Comparison of ENCODE assay signal across 25 cellular contexts in the genomic region with DNA sequence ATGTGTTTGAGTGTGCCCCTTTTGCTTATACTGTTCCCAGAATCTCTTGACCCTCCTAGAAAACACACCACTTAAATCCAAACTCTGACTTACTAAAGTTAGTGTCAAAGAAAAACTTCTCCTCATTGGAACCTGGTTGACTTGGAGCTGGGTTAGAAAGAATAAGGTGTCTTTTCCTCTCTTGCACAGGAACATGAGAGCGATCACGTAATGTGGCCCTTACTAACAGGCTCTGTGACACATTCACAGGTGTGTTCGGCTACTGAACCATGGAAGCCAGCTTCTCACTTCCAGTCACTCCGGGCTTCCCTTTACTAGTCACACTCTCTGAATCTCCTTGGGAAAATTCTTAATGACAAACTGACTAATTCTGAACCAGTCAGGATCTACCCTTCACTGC. TPM values are rescaled to one million over a fixed set of nuclear protein-coding genes. Genes with fewer than 3 reads are reported as not detected.
DNase-seq lines count a peak whose midpoint lies in the region; FAIRE-seq and TF ChIP-seq lines count a peak whose summit lies in the region.
"Had no signal": no experiment of that assay in that cellular context is flagged by ENCODE, and none has a peak within 500 bp of the region (broad histone marks: within the 10 kb centered on the region; RNA-seq: fewer than 3 reads in every experiment).

No MANE protein-coding gene starts in this region.

- WGBS in stomach, 5 donors = 16 to 24% (median 23%) methylated on average over 4 of the region's 4 CpGs

- BruUV-seq in OCI-LY7 (replicated peaks; lab: Mats Ljungman, UMichigan) = no TSS peak

- TF ChIP-seq CTCF in astrocyte (IDR thresholded peaks at IDR 0.05; ENCODE audit: insufficient read depth, low read depth, low read length) = no peak
- no peak for TF ChIP-seq CTCF in kidney (IDR thresholded peaks at IDR 0.05; ENCODE audit: borderline replicate concordance, extremely low read depth, insufficient read depth)
- no peak for TF ChIP-seq CTCF in OCI-LY7 (conservative IDR thresholded peaks at IDR 0.05; ENCODE audit: low read length)
- no peak for TF ChIP-seq CTCF in stomach (IDR thresholded peaks at IDR 0.05)

- H3K27me3 ChIP-seq in astrocyte (ENCODE audit: insufficient read depth, low read length) = peaks cover 40% of the 10 kb centered on the region
- H3K27me3 ChIP-seq in stomach = peaks cover 33 to 100% (median 94%) of the 10 kb centered on the region in 3 donors

- H3K27ac ChIP-seq in astrocyte (ENCODE audit: low read depth, low read length) (peak overlapping the region; percentile 16), kidney (ENCODE audit: low read depth in 2 of 2, low read length in 2 of 2) (peak overlapping the region; percentile 60 to 89), OCI-LY7 (ENCODE audit: low read depth, low read length, poor library complexity, severe bottlenecking) (no peak overlapping the region), stomach (no peak overlapping the region)
- H3K27ac ChIP-seq: 22Rv1, BLaER1, lower lobe of right lung, Peyer's patch, psoas muscle, upper lobe of right lung had no signal

- POLR2A ChIA-PET in OCI-LY7 (lab: Charles Lee) = no interaction called here

- TF ChIP-seq POLR2A in GM12891 (IDR thresholded peaks at IDR 0.05; ENCODE audit: low read depth, low read length) (no peak), stomach (IDR thresholded peaks at IDR 0.05) (no peak)

- H3K9me3 Mint-ChIP-seq in activated CD4-positive, alpha-beta T cell treated with anti-CD3 and anti-CD28 coated beads, Interleukin-2, amount 10 ng/mL, durations not matched to agents 24 days and 14 days = peaks cover 4% of the 10 kb centered on the region
- peaks cover 9% of the 10 kb centered on the region for H3K9me3 Mint-ChIP-seq in astrocyte (ENCODE audit: unreplicated experiment)
- H3K9me3 Mint-ChIP-seq: activated CD4-positive, alpha-beta T cell treated with anti-CD3 and anti-CD28 coated beads, Interleukin-2, amount 10 ng/mL, durations not matched to agents 7 days and 5 days; activated naive CD8-positive, alpha-beta T cell treated with anti-CD3 and anti-CD28 coated beads for 36 hours had no signal

- H2AFZ ChIP-seq in astrocyte (ENCODE audit: low read depth, low read length) = no peak overlapping the region
- H2AFZ ChIP-seq in OCI-LY7 (ENCODE audit: low read length) = no peak overlapping the region

- CTCF ChIA-PET in OCI-LY7 (lab: Charles Lee; ENCODE audit: unreplicated experiment) = no interaction called here

- intact Hi-C loops in activated CD4-positive, alpha-beta T cell treated with anti-CD3 and anti-CD28 coated beads, Interleukin-2, amount 10 ng/mL, durations not matched to agents 24 days and 14 days (cut with micrococcal nuclease) = no loop called here
- intact Hi-C loops in kidney (cut with DNase I) = no loop called here
- intact Hi-C loops in OCI-LY7 (cut with micrococcal nuclease; ENCODE audit: unreplicated experiment) = no loop called here
- intact Hi-C loops in stomach (cut with DNase I; ENCODE audit: low total_unique reads) = no loop called here

- H3K4me1 ChIP-seq in astrocyte (ENCODE audit: insufficient read depth, low read length) = peaks cover 28% of the 10 kb centered on the region
- peaks cover 3 to 5% of the 10 kb centered on the region in 2 donors for H3K4me1 ChIP-seq in kidney (ENCODE audit: control insufficient read depth in 1 of 2, insufficient read depth in 1 of 2, low read depth in 1 of 2, low read length in 2 of 2)
- H3K4me1 ChIP-seq in OCI-LY7 (ENCODE audit: insufficient read depth, low read length, poor library complexity, severe bottlenecking) = peaks cover 15% of the 10 kb centered on the region
- H3K4me1 ChIP-seq in stomach = peaks cover 28 to 51% (median 39%) of the 10 kb centered on the region in 4 donors

- peak overlapping the region; percentile 4 for H3K4me3 ChIP-seq in astrocyte (ENCODE audit: insufficient read depth, low read depth, low read length)
- peak overlapping the region; percentile 37 to 78 for H3K4me3 ChIP-seq in kidney (ENCODE audit: low read length in 2 of 2)
- no peak overlapping the region for H3K4me3 ChIP-seq in OCI-LY7 (ENCODE audit: low read depth, low read length, poor library complexity, severe bottlenecking)
- H3K4me3 ChIP-seq in stomach = no peak overlapping the region
- H3K4me3 ChIP-seq: BLaER1, gastroesophageal sphincter, lower lobe of right lung, Peyer's patch, psoas muscle, upper lobe of right lung had no signal

- FAIRE-seq in astrocyte (lab: Jason Lieb, UNC) = no peak
- no peak for FAIRE-seq in kidney (lab: Jason Lieb, UNC)
- FAIRE-seq in GM12891 (lab: Jason Lieb, UNC) = no peak
- FAIRE-seq: endothelial cell of umbilical vein had no signal

- H3K27me3 Mint-ChIP-seq in activated CD4-positive, alpha-beta T cell treated with anti-CD3 and anti-CD28 coated beads, Interleukin-2, amount 10 ng/mL, durations not matched to agents 24 days and 14 days = peaks cover 88% of the 10 kb centered on the region
- peaks cover 85% of the 10 kb centered on the region for H3K27me3 Mint-ChIP-seq in astrocyte (ENCODE audit: low read depth, unreplicated experiment)

- peak; percentile 47 for DNase-seq in activated CD4-positive, alpha-beta T cell treated with anti-CD3 and anti-CD28 coated beads, Interleukin-2, amount 10 ng/mL, durations not matched to agents 24 days and 14 days
- no peak for DNase-seq in activated CD4-positive, alpha-beta T cell treated with anti-CD3 and anti-CD28 coated beads for 48 hours
- no peak for DNase-seq in astrocyte (ENCODE audit: low read depth)
- no peak for DNase-seq in kidney
- no peak for DNase-seq in OCI-LY7 (ENCODE audit: low spot score)
- DNase-seq in GM12891 (ENCODE audit: insufficient read length, low spot score) = no peak
- no peak for DNase-seq in cortex of kidney (lab: John Stamatoyannopoulos, UW)
- DNase-seq in stomach = no peak
- DNase-seq: activated CD4-positive, alpha-beta T cell treated with anti-CD3 and anti-CD28 coated beads, Interleukin-2, amount 10 ng/mL, durations not matched to agents 7 days and 5 days; activated naive CD8-positive, alpha-beta T cell treated with anti-CD3 and anti-CD28 coated beads for 36 hours; activated T-cell treated with anti-CD3 and anti-CD28 coated beads for 4 hours; cerebellar nuclear complex; lower lobe of right lung; naive B cell; NCI-H2029 treated with DMSO at 0.1 percent for 48 hours; NCI-H69; Peyer's patch; psoas muscle; upper lobe of right lung had no signal

- H3K9me3 ChIP-seq in astrocyte (ENCODE audit: insufficient read depth, low read depth, low read length) = no peaks in the 10 kb centered on the region
- H3K9me3 ChIP-seq in kidney (ENCODE audit: control insufficient read depth in 1 of 2, low read length in 2 of 2) = no peaks in the 10 kb centered on the region
- H3K9me3 ChIP-seq in OCI-LY7 (ENCODE audit: low read length) = no peaks in the 10 kb centered on the region
- peaks cover 0 to 5% (median 0%) of the 10 kb centered on the region in 4 donors for H3K9me3 ChIP-seq in stomach
- H3K9me3 ChIP-seq: gastroesophageal sphincter, lower lobe of right lung, Peyer's patch, psoas muscle, upper lobe of right lung had no signal

- H3K27ac Mint-ChIP-seq in activated CD4-positive, alpha-beta T cell treated with anti-CD3 and anti-CD28 coated beads, Interleukin-2, amount 10 ng/mL, durations not matched to agents 24 days and 14 days = no peak overlapping the region
- H3K27ac Mint-ChIP-seq in astrocyte (ENCODE audit: unreplicated experiment) = no peak overlapping the region
- H3K27ac Mint-ChIP-seq: activated CD4-positive, alpha-beta T cell treated with anti-CD3 and anti-CD28 coated beads, Interleukin-2, amount 10 ng/mL, durations not matched to agents 7 days and 5 days; activated naive CD8-positive, alpha-beta T cell treated with anti-CD3 and anti-CD28 coated beads for 36 hours; naive B cell; stimulated activated memory B cell treated with anti-CD40 and anti-IgM and Interleukin-4, amounts not matched to agents 10 μg/mL and 1 μg/mL and 100 μg/mL, for 72 hours had no signal

- H4K20me1 ChIP-seq in astrocyte (ENCODE audit: insufficient read depth, low read length) (no peaks in the 10 kb centered on the region), OCI-LY7 (ENCODE audit: insufficient read depth, low read length) (no peaks in the 10 kb centered on the region)

- TF ChIP-seq EP300 in stomach (IDR thresholded peaks at IDR 0.05) = no peak

- H3K4me1 Mint-ChIP-seq in activated CD4-positive, alpha-beta T cell treated with anti-CD3 and anti-CD28 coated beads, Interleukin-2, amount 10 ng/mL, durations not matched to agents 24 days and 14 days = peaks cover 16% of the 10 kb centered on the region
- peaks cover 8% of the 10 kb centered on the region for H3K4me1 Mint-ChIP-seq in astrocyte (ENCODE audit: low read depth, unreplicated experiment)

- H3K9ac ChIP-seq in astrocyte (ENCODE audit: low read length) = peak overlapping the region; percentile 74
- H3K9ac ChIP-seq in kidney (ENCODE audit: low read length in 2 of 2) = peak overlapping the region in 1 of 2 donors; percentile 72
- H3K9ac ChIP-seq: BLaER1 had no signal

- H3K4me3 Mint-ChIP-seq in activated CD4-positive, alpha-beta T cell treated with anti-CD3 and anti-CD28 coated beads, Interleukin-2, amount 10 ng/mL, durations not matched to agents 24 days and 14 days = no peak overlapping the region
- H3K4me3 Mint-ChIP-seq in astrocyte (ENCODE audit: unreplicated experiment) = no peak overlapping the region
- H3K4me3 Mint-ChIP-seq: activated CD4-positive, alpha-beta T cell treated with anti-CD3 and anti-CD28 coated beads, Interleukin-2, amount 10 ng/mL, durations not matched to agents 7 days and 5 days; activated naive CD8-positive, alpha-beta T cell treated with anti-CD3 and anti-CD28 coated beads for 36 hours; stimulated activated memory B cell treated with anti-CD40 and anti-IgM and Interleukin-4, amounts not matched to agents 10 μg/mL and 1 μg/mL and 100 μg/mL, for 72 hours had no signal

- peaks cover 10% of the 10 kb centered on the region for H3K36me3 Mint-ChIP-seq in activated CD4-positive, alpha-beta T cell treated with anti-CD3 and anti-CD28 coated beads, Interleukin-2, amount 10 ng/mL, durations not matched to agents 24 days and 14 days (ENCODE audit: low read depth)
- no peaks in the 10 kb centered on the region for H3K36me3 Mint-ChIP-seq in astrocyte (ENCODE audit: low read depth, unreplicated experiment)
- H3K36me3 Mint-ChIP-seq: activated naive CD8-positive, alpha-beta T cell treated with anti-CD3 and anti-CD28 coated beads for 36 hours; stimulated activated memory B cell treated with anti-CD40 and anti-IgM and Interleukin-4, amounts not matched to agents 10 μg/mL and 1 μg/mL and 100 μg/mL, for 72 hours had no signal

- H3K9me2 ChIP-seq in OCI-LY7 (ENCODE audit: insufficient read depth, low read length) = no peaks in the 10 kb centered on the region

- peaks cover 49% of the 10 kb centered on the region for H3K79me2 ChIP-seq in astrocyte (ENCODE audit: insufficient read depth, low read length)
- no peaks in the 10 kb centered on the region for H3K79me2 ChIP-seq in OCI-LY7 (ENCODE audit: insufficient read depth, low read depth, low read length)

- H3K4me2 ChIP-seq in astrocyte (ENCODE audit: low read length) (peak overlapping the region; percentile 98), OCI-LY7 (ENCODE audit: low read length) (no peak overlapping the region)
- H3K4me2 ChIP-seq: BLaER1 had no signal

- H3K36me3 ChIP-seq in astrocyte (ENCODE audit: insufficient read depth, low read length) (no peaks in the 10 kb centered on the region), kidney (ENCODE audit: control insufficient read depth in 1 of 2, insufficient read depth in 2 of 2, low read length in 2 of 2) (no peaks in the 10 kb centered on the region), OCI-LY7 (ENCODE audit: insufficient read depth, low read length) (no peaks in the 10 kb centered on the region), stomach (no peaks in the 10 kb centered on the region)
- H3K36me3 ChIP-seq: BLaER1, gastroesophageal sphincter, lower lobe of right lung, Peyer's patch, upper lobe of right lung had no signal

RNA-seq across cellular contexts. Expression of a gene that starts 5.4 kb away (rescaled TPM):
- not detected in 2 replicates for total RNA-seq in activated CD4-positive, alpha-beta T cell treated with anti-CD3 and anti-CD28 coated beads, Interleukin-2, amount 10 ng/mL, durations not matched to agents 24 days and 14 days
- total RNA-seq in astrocyte (0.09 TPM in 1 of 2 replicates, not detected in the other), kidney (118 TPM), OCI-LY7 (2022) (3.1 and 3.3 TPM in 2 replicates), stomach (under 1 TPM in 1 of 5 donors, not detected in 4; 0.37 TPM)
- polyA plus RNA-seq in kidney (ENCODE audit: insufficient read depth, low read depth, low replicate concordance) (31.4 TPM), stomach (under 1 TPM in 1 of 3 donors, not detected in 2; 0.93 TPM)
- total RNA-seq in OCI-LY7 (2014; rRNA removed; shearing (Covaris generic)) = 2.2 and 2.7 TPM in 2 replicates
- not detected for polyA plus RNA-seq in GM12891 (2012; ENCODE audit: low read depth, missing spikeins)
- total RNA-seq: activated CD4-positive, alpha-beta T cell treated with anti-CD3 and anti-CD28 coated beads, Interleukin-2, amount 10 ng/mL, durations not matched to agents 7 days and 5 days; activated naive CD8-positive, alpha-beta T cell treated with anti-CD3 and anti-CD28 coated beads for 36 hours; endothelial cell of umbilical vein; HT1080; lower lobe of right lung; psoas muscle; upper lobe of right lung had no signal
- polyA plus RNA-seq: endothelial cell of umbilical vein had no signal

Comparison
In these comparisons a context has a peak if more than half of its experiments do, and no peak if none do; other contexts are left out.
1. H3K27ac ChIP-seq: peak in astrocyte (single experiment) and kidney (2 of 2); none in OCI-LY7 (single experiment) and stomach (0 of 5).
2. H3K4me3 ChIP-seq: peak in astrocyte (single experiment) and kidney (2 of 2); none in OCI-LY7 (single experiment) and stomach (0 of 4).
3. RNA of a gene that starts 5.4 kb away (total RNA-seq): 118 TPM in kidney (single experiment); 2.2 to 3.3 TPM in OCI-LY7, 0.09 TPM in astrocyte, not detected in activated CD4-positive, alpha-beta T cell treated with anti-CD3 and anti-CD28 coated beads, Interleukin-2, amount 10 ng/mL, durations not matched to agents 24 days and 14 days and 0.37 TPM in stomach; every median in the first group is over 10 times any median in the second.